Comparison of ENCODE assay signal across 8 cellular contexts in genomic region chr17:32127156-32127897, GRCh38. TPM values are rescaled to one million over a fixed set of nuclear protein-coding genes. Genes with fewer than 3 reads are reported as not detected.
DNase-seq lines count a peak whose midpoint lies in the region; ATAC-seq and TF ChIP-seq lines count a peak whose summit lies in the region.

No MANE protein-coding gene starts in this region.

- peak overlapping the region; percentile 89 to 97 (median 94) for H3K4me3 Mint-ChIP-seq in CD8-positive, alpha-beta memory T cell
- H3K4me3 Mint-ChIP-seq in activated T-cell treated with anti-CD3 and anti-CD28 coated beads, Interleukin-2, amount 50 U/mL, for 24 hours, result peak overlapping the region; percentile 92

- H3K4me3 ChIP-seq in CD8-positive, alpha-beta memory T cell (ENCODE audit: low read length), result peak overlapping the region; percentile 94
- peak overlapping the region; percentile 77 for H3K4me3 ChIP-seq in HUES48 (ENCODE audit: low read depth, low read length)
- H3K4me3 ChIP-seq in muscle layer of colon (ENCODE audit: low read depth in 1 of 2, low read length in 2 of 2), result peak overlapping the region; percentile 22 to 81

- H3K27ac ChIP-seq in CD8-positive, alpha-beta memory T cell (ENCODE audit: low read depth, low read length), result peak overlapping the region; percentile 66
- H3K27ac ChIP-seq in HUES48 (ENCODE audit: low read depth, low read length) (peak overlapping the region; percentile 30), muscle layer of colon (ENCODE audit: low read depth, low read length) (peak overlapping the region; percentile 73)

- peaks cover 18% of the 10 kb centered on the region for H3K4me1 ChIP-seq in CD8-positive, alpha-beta memory T cell (ENCODE audit: insufficient read depth, low read length)
- H3K4me1 ChIP-seq in HUES48 (ENCODE audit: control insufficient read depth, insufficient read depth, low read length), result peaks cover 5% of the 10 kb centered on the region; the same call in 1 of the 2 replicates
- peaks cover 5% of the 10 kb centered on the region for H3K4me1 ChIP-seq in muscle layer of colon (ENCODE audit: insufficient read depth, low read length)

- H3K36me3 Mint-ChIP-seq in CD8-positive, alpha-beta memory T cell, result peaks cover 0 to 11% (median 0%) of the 10 kb centered on the region in 3 donors
- H3K36me3 Mint-ChIP-seq in activated T-cell treated with anti-CD3 and anti-CD28 coated beads, Interleukin-2, amount 50 U/mL, for 24 hours (ENCODE audit: low read depth), result peaks cover 14% of the 10 kb centered on the region

- H3K9me3 ChIP-seq in CD8-positive, alpha-beta memory T cell (ENCODE audit: low read length), result no peaks in the 10 kb centered on the region
- H3K9me3 ChIP-seq in HUES48 (ENCODE audit: control insufficient read depth, insufficient read depth, low read length), result no peaks in the 10 kb centered on the region
- no peaks in the 10 kb centered on the region for H3K9me3 ChIP-seq in muscle layer of colon (ENCODE audit: low read length)

- H3K9ac ChIP-seq in HUES48 (ENCODE audit: low read depth, low read length) (peak overlapping the region; percentile 52; the same call in 1 of the 2 replicates), muscle layer of colon (ENCODE audit: low read length) (peak overlapping the region; percentile 83)

- peaks cover 14 to 31% (median 25%) of the 10 kb centered on the region in 3 donors for H3K4me1 Mint-ChIP-seq in CD8-positive, alpha-beta memory T cell
- peaks cover 19% of the 10 kb centered on the region for H3K4me1 Mint-ChIP-seq in activated T-cell treated with anti-CD3 and anti-CD28 coated beads, Interleukin-2, amount 50 U/mL, for 24 hours (ENCODE audit: low read depth)

- ATAC-seq in GM21360 (IDR thresholded peaks at IDR 0.05; ENCODE audit: unreplicated experiment), result peak; percentile 91
- peak; percentile 96 for ATAC-seq in esophagus mucosa

- CTCF ChIA-PET in CD8-positive, alpha-beta memory T cell (lab: Charles Lee), result interaction anchor here (1.8 to 7.3 kb wide), 2 partner anchors 13 to 120 kb away, joined by 5 to 64 read pairs; partner anchors contain the start of genes LRRC37B and RHOT1

- DNase-seq in CD8-positive, alpha-beta memory T cell, result peak; percentile 73 to 86 (median 80)
- DNase-seq in activated T-cell treated with anti-CD3 and anti-CD28 coated beads, Interleukin-2, amount 50 U/mL, for 24 hours, result peak; percentile 83
- peak; percentile 47 for DNase-seq in stimulated activated CD8-positive, alpha-beta memory T cell treated with anti-CD3 and anti-CD28 coated beads, Interleukin-7, amount 100 ng/mL, for 24 hours (ENCODE audit: low read depth)

- H3K27ac Mint-ChIP-seq in CD8-positive, alpha-beta memory T cell, result peak overlapping the region; percentile 79 to 98 (median 96)
- peak overlapping the region; percentile 97 for H3K27ac Mint-ChIP-seq in activated T-cell treated with anti-CD3 and anti-CD28 coated beads, Interleukin-2, amount 50 U/mL, for 24 hours

- no peaks in the 10 kb centered on the region for H3K27me3 Mint-ChIP-seq in CD8-positive, alpha-beta memory T cell
- H3K27me3 Mint-ChIP-seq in activated T-cell treated with anti-CD3 and anti-CD28 coated beads, Interleukin-2, amount 50 U/mL, for 24 hours, result no peaks in the 10 kb centered on the region

- POLR2A ChIA-PET in CD8-positive, alpha-beta memory T cell (lab: Charles Lee), result no interaction called here

- H3K36me3 ChIP-seq in CD8-positive, alpha-beta memory T cell (ENCODE audit: insufficient read depth, low read length), result no peaks in the 10 kb centered on the region
- H3K36me3 ChIP-seq in HUES48 (ENCODE audit: control insufficient read depth, insufficient read depth, low read length), result no peaks in the 10 kb centered on the region
- H3K36me3 ChIP-seq in muscle layer of colon (ENCODE audit: insufficient read depth, low read length), result no peaks in the 10 kb centered on the region

- H3K9me3 Mint-ChIP-seq in CD8-positive, alpha-beta memory T cell, result no peaks in the 10 kb centered on the region
- no peaks in the 10 kb centered on the region for H3K9me3 Mint-ChIP-seq in activated T-cell treated with anti-CD3 and anti-CD28 coated beads, Interleukin-2, amount 50 U/mL, for 24 hours

- H3K27me3 ChIP-seq in CD8-positive, alpha-beta memory T cell (ENCODE audit: insufficient read depth, low read length, poor library complexity, severe bottlenecking), result no peaks in the 10 kb centered on the region
- no peaks in the 10 kb centered on the region for H3K27me3 ChIP-seq in HUES48 (ENCODE audit: control insufficient read depth, insufficient read depth, low read length)
- no peaks in the 10 kb centered on the region for H3K27me3 ChIP-seq in muscle layer of colon (ENCODE audit: control insufficient read depth in 1 of 2, insufficient read depth in 2 of 2, low read length in 2 of 2)

TF ChIP-seq in PFSK-1, 5 proteins besides CTCF, POLR2A, EP300 and RAD21:
- TF ChIP-seq SIN3A (IDR thresholded peaks at IDR 0.05; ENCODE audit: borderline replicate concordance, insufficient read depth, low read length), result peak; percentile 20; the same call in 1 of the 2 replicates
- TF ChIP-seq, protein P1, sequence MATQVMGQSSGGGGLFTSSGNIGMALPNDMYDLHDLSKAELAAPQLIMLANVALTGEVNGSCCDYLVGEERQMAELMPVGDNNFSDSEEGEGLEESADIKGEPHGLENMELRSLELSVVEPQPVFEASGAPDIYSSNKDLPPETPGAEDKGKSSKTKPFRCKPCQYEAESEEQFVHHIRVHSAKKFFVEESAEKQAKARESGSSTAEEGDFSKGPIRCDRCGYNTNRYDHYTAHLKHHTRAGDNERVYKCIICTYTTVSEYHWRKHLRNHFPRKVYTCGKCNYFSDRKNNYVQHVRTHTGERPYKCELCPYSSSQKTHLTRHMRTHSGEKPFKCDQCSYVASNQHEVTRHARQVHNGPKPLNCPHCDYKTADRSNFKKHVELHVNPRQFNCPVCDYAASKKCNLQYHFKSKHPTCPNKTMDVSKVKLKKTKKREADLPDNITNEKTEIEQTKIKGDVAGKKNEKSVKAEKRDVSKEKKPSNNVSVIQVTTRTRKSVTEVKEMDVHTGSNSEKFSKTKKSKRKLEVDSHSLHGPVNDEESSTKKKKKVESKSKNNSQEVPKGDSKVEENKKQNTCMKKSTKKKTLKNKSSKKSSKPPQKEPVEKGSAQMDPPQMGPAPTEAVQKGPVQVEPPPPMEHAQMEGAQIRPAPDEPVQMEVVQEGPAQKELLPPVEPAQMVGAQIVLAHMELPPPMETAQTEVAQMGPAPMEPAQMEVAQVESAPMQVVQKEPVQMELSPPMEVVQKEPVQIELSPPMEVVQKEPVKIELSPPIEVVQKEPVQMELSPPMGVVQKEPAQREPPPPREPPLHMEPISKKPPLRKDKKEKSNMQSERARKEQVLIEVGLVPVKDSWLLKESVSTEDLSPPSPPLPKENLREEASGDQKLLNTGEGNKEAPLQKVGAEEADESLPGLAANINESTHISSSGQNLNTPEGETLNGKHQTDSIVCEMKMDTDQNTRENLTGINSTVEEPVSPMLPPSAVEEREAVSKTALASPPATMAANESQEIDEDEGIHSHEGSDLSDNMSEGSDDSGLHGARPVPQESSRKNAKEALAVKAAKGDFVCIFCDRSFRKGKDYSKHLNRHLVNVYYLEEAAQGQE (IDR thresholded peaks at IDR 0.05; ENCODE audit: insufficient read depth in 1 of 2, low read depth in 2 of 2, low read length in 2 of 2), result no peak

RNA-seq across cellular contexts. Expression of gene RHOT1, which starts 15.0 kb away (rescaled TPM):
- total RNA-seq in CD8-positive, alpha-beta memory T cell, result 10 to 100 TPM; 20.6 to 22.5 TPM
- polyA plus RNA-seq in CD8-positive, alpha-beta memory T cell, result 31.2 TPM
- 30.5 TPM for polyA plus RNA-seq in PFSK-1 (2012; ENCODE audit: insufficient read length, low read depth)
- 16.2 TPM for total RNA-seq in esophagus mucosa

Comparison
In these comparisons a context has a peak if more than half of its experiments do, and no peak if none do; other contexts are left out.
1. Peak in every context shown above with its lines: DNase-seq, ATAC-seq, H3K4me3 ChIP-seq and H3K27ac ChIP-seq.